Comparison of ENCODE assay signal across 10 cellular contexts in genomic region chr10:103765981-103766380, GRCh38.
DNase-seq lines count a peak whose midpoint lies in the region; ATAC-seq and TF ChIP-seq lines count a peak whose summit lies in the region.
"Had no signal": no experiment of that assay in that cellular context is flagged by ENCODE, and none has a peak within 500 bp of the region (broad histone marks: within the 10 kb centered on the region; RNA-seq: fewer than 3 reads in every experiment).

No MANE protein-coding gene starts in this region.

- no peaks in the 10 kb centered on the region for H3K9me3 Mint-ChIP-seq in naive thymus-derived CD8-positive, alpha-beta T cell

- H3K27ac ChIP-seq in right atrium auricular region (no peak overlapping the region), foreskin keratinocyte (no peak overlapping the region)

- no peak overlapping the region for H3K4me3 ChIP-seq in right atrium auricular region

- peak overlapping the region in 9 of 10 donors; percentile 34 to 81 (median 69) for H3K4me3 Mint-ChIP-seq in naive thymus-derived CD8-positive, alpha-beta T cell
- H3K4me3 Mint-ChIP-seq: stimulated activated naive B cell treated with anti-CD40 and anti-IgM and Interleukin-4, amounts not matched to agents 10 μg/mL and 1 μg/mL and 100 μg/mL, for 72 hours had no signal

- H3K27me3 ChIP-seq in right atrium auricular region = no peaks in the 10 kb centered on the region
- H3K27me3 ChIP-seq in foreskin keratinocyte = no peaks in the 10 kb centered on the region

- peak overlapping the region in 8 of 10 donors; percentile 27 to 87 (median 60) for H3K27ac Mint-ChIP-seq in naive thymus-derived CD8-positive, alpha-beta T cell
- H3K27ac Mint-ChIP-seq: stimulated activated naive B cell treated with anti-CD40 and anti-IgM and Interleukin-4, amounts not matched to agents 10 μg/mL and 1 μg/mL and 100 μg/mL, for 72 hours had no signal

- no peaks in the 10 kb centered on the region for H3K27me3 Mint-ChIP-seq in naive thymus-derived CD8-positive, alpha-beta T cell

- POLR2A ChIA-PET in naive thymus-derived CD8-positive, alpha-beta T cell (lab: Charles Lee) = interaction anchor here (0.9 kb wide), 1 partner anchor 24 kb away, joined by 3 read pairs; no protein-coding TSS in a partner anchor

- intact Hi-C loops in left cardiac atrium (cut with DNase I) = no loop called here

- TF ChIP-seq CTCF in right atrium auricular region (IDR thresholded peaks at IDR 0.05) = no peak
- TF ChIP-seq CTCF in foreskin keratinocyte (conservative IDR thresholded peaks at IDR 0.05) = no peak

- peaks cover 38 to 66% (median 64%) of the 10 kb centered on the region in 4 donors for H3K4me1 Mint-ChIP-seq in naive thymus-derived CD8-positive, alpha-beta T cell

- DNase-seq in left cardiac atrium (peak; percentile 58), right atrium auricular region (ENCODE audit: low spot score) (no peak), SIG-M5 (lab: John Stamatoyannopoulos, UW) (no peak), foreskin keratinocyte (no peak), ecto neural progenitor cell (ENCODE audit: low spot score) (no peak), NCI-H2171 (lab: John Stamatoyannopoulos, UW) (no peak)
- peak; percentile 66 for DNase-seq in activated T-helper 9 cell treated with anti-CD3 and anti-CD28 coated beads, Interleukin-2, amount 50 U/mL, for 16 hours (ENCODE audit: low read depth)
- peak; percentile 61 to 93 (median 80) for DNase-seq in naive thymus-derived CD8-positive, alpha-beta T cell
- DNase-seq: stimulated activated naive B cell treated with anti-CD40 and anti-IgM and Interleukin-4, amounts not matched to agents 10 μg/mL and 1 μg/mL and 100 μg/mL, for 72 hours had no signal

- H3K4me1 ChIP-seq in right atrium auricular region (peaks cover 0 to 44% of the 10 kb centered on the region in 2 donors), foreskin keratinocyte (peaks cover 65% of the 10 kb centered on the region)

- no peaks in the 10 kb centered on the region for H3K9me3 ChIP-seq in right atrium auricular region

- H3K36me3 ChIP-seq in right atrium auricular region = no peaks in the 10 kb centered on the region

- H3K36me3 Mint-ChIP-seq in naive thymus-derived CD8-positive, alpha-beta T cell = no peaks in the 10 kb centered on the region
- H3K36me3 Mint-ChIP-seq: stimulated activated naive B cell treated with anti-CD40 and anti-IgM and Interleukin-4, amounts not matched to agents 10 μg/mL and 1 μg/mL and 100 μg/mL, for 72 hours had no signal

- no peak for ATAC-seq in left cardiac atrium
- ATAC-seq in naive thymus-derived CD8-positive, alpha-beta T cell = peak; percentile 82 to 93
- ATAC-seq in foreskin keratinocyte = no peak
- ATAC-seq: HCT116 had no signal

Comparison
In these comparisons a context has a peak if more than half of its experiments do, and no peak if none do; other contexts are left out.
1. DNase-seq: peak in left cardiac atrium (single experiment), activated T-helper 9 cell treated with anti-CD3 and anti-CD28 coated beads, Interleukin-2, amount 50 U/mL, for 16 hours (single experiment) and naive thymus-derived CD8-positive, alpha-beta T cell (10 of 10); none in right atrium auricular region (single experiment), SIG-M5 (single experiment), foreskin keratinocyte (0 of 2), ecto neural progenitor cell (single experiment) and NCI-H2171 (single experiment).
2. ATAC-seq: peak in naive thymus-derived CD8-positive, alpha-beta T cell (2 of 2); none in left cardiac atrium (0 of 2) and foreskin keratinocyte (single experiment).